In the genomic region with DNA sequence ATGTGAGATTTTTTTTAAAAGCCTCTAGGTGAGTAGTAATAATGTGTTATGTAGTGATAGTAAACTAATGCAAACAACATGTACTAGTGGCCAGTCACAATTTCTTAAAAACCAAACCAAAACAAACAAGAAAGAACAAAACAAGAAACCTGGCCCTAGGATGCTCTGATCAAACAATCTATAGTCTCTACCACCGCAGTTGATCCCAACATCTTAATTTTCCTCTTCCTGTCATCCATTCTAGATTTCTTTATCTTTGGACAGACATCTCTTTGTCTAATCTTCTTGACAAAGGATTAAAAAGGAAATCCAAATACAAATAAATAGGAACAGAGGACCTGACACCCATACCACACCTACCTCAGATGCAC, we compare ENCODE assay signal across 25 cellular contexts.
"Had no signal": no experiment of that assay in that cellular context is flagged by ENCODE, and none has a peak within 500 bp of the region (broad histone marks: within the 10 kb centered on the region; RNA-seq: fewer than 3 reads in every experiment).

No MANE protein-coding gene starts in this region.

- H3K9me3 ChIP-seq: colonic mucosa, esophagus squamous epithelium, gastrocnemius medialis, heart right ventricle, lower lobe of right lung, mucosa of descending colon had no signal

- ATAC-seq: effector memory CD8-positive, alpha-beta T cell; esophagus mucosa; left colon; left lobe of liver; lower lobe of right lung; mucosa of descending colon had no signal

- H3K27ac ChIP-seq: colonic mucosa, epithelial cell of prostate, lower lobe of right lung had no signal

- H3K27me3 ChIP-seq: colonic mucosa, esophagus squamous epithelium, gastrocnemius medialis, heart right ventricle had no signal

- FAIRE-seq: endometrium, islet of Langerhans, keratinocyte had no signal

- H3K4me3 ChIP-seq: colonic mucosa, esophagus squamous epithelium, gastrocnemius medialis, heart right ventricle, lower lobe of right lung, mucosa of descending colon had no signal

- H3K4me1 ChIP-seq: colonic mucosa, esophagus squamous epithelium, gastrocnemius medialis, lower lobe of right lung had no signal

- DNase-seq: colonic mucosa; cortex of kidney; effector CD8-positive, alpha-beta T cell; effector memory CD8-positive, alpha-beta T cell; endodermal cell; erythroblast; esophagus squamous epithelium; foreskin fibroblast; foreskin melanocyte; glutamatergic neuron; head of caudate nucleus; heart right ventricle; hippocampal formation; left colon; left ventricle myocardium superior; lower lobe of right lung; mesenchymal stem cell; mucosa of descending colon had no signal

- H3K36me3 ChIP-seq: colonic mucosa, esophagus squamous epithelium, gastrocnemius medialis, heart right ventricle, lower lobe of right lung had no signal
